In the genomic region with DNA sequence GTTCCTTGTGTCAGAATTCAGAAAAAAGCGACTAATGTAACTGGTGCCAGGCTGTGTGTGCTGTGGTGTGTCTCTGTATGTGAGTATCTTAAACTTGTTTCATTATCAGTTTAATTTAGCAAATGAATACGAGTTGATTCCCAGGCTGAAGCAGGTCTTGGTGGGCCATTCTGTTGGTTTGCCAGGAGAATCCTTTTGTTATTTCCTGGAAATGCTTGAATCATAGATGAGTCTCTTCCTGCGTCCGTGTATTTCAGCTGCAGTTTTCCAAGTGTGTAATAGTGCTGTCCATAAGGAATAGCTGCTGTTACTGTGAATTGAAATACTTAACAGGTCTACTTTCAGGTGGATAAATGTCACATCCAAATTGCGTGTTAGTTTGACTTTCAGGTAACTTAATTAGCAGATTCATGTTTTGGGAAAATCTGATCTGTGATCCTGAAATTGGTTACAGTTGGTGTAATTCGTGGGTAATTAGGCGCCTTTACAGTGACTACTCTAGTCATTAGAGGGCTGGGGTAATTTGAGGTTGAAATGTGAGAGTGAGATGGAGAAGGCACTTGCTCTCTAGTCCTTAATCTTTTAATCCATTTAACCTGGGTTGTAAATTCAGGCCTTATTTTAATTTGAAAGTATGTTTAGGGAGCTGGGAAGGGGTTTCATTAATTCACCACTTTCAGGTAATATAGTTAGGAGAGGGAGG, we compare ENCODE assay signal across 12 cellular contexts. TPM values are rescaled to one million over a fixed set of nuclear protein-coding genes. Genes with fewer than 3 reads are reported as not detected.
DNase-seq lines count a peak whose midpoint lies in the region; ATAC-seq and TF ChIP-seq lines count a peak whose summit lies in the region.
"Had no signal": no experiment of that assay in that cellular context is flagged by ENCODE, and none has a peak within 500 bp of the region (broad histone marks: within the 10 kb centered on the region; RNA-seq: fewer than 3 reads in every experiment).

No MANE protein-coding gene starts in this region.

- no peak for TF ChIP-seq EP300 in ovary (IDR thresholded peaks at IDR 0.05)

- H3K4me2 ChIP-seq in GM23338: peak overlapping the region; percentile 21

- POLR2A ChIA-PET in CD8-positive, alpha-beta T cell (lab: Charles Lee): interaction anchor here (2.2 kb wide), 1 partner anchor 8 kb away, joined by 11 read pairs; no protein-coding TSS in a partner anchor

- no peaks in the 10 kb centered on the region for H3K36me3 ChIP-seq in CD8-positive, alpha-beta T cell (ENCODE audit: insufficient read depth, low read length)
- H3K36me3 ChIP-seq in GM23338 (ENCODE audit: insufficient read depth) (no peaks in the 10 kb centered on the region), lower lobe of right lung (no peaks in the 10 kb centered on the region), ovary (no peaks in the 10 kb centered on the region)

- peak overlapping the region; percentile 78 for H3K4me3 Mint-ChIP-seq in CD8-positive, alpha-beta T cell
- no peak overlapping the region for H3K4me3 Mint-ChIP-seq in GM23338
- H3K4me3 Mint-ChIP-seq in activated T-helper 2 cell treated with anti-CD3 and anti-CD28 coated beads, Interferon-gamma antibody, Interleukin-2, Interleukin-4, amounts not matched to agents 10 μg/mL and 5 μg/mL and 100 μg/mL, durations not matched to agents 14 hours and 24 hours and 36 hours (ENCODE audit: low read depth): peak overlapping the region; percentile 64

- H3K27ac Mint-ChIP-seq in CD8-positive, alpha-beta T cell: peak overlapping the region; percentile 95
- peak overlapping the region; percentile 51 for H3K27ac Mint-ChIP-seq in GM23338
- H3K27ac Mint-ChIP-seq in activated T-helper 2 cell treated with anti-CD3 and anti-CD28 coated beads, Interferon-gamma antibody, Interleukin-2, Interleukin-4, amounts not matched to agents 10 μg/mL and 5 μg/mL and 100 μg/mL, durations not matched to agents 14 hours and 24 hours and 36 hours: peak overlapping the region; percentile 90

- no peaks in the 10 kb centered on the region for H4K20me1 ChIP-seq in GM23338 (replicated peaks; ENCODE audit: insufficient read depth)

- intact Hi-C loops in CD8-positive, alpha-beta T cell (cut with DNase I, micrococcal nuclease): loop anchor here (2.0 to 5.0 kb wide), 5 partner anchors 13 to 82 kb away; no protein-coding TSS in a partner anchor
- intact Hi-C loops in activated T-helper 2 cell treated with anti-CD3 and anti-CD28 coated beads, Interferon-gamma antibody, Interleukin-2, Interleukin-4, amounts not matched to agents 10 μg/mL and 5 μg/mL and 100 μg/mL, durations not matched to agents 14 hours and 24 hours and 36 hours (cut with micrococcal nuclease): loop anchor here (2.0 to 5.0 kb wide), 2 partner anchors 145 to 162 kb away; a partner anchor contains a TSS
- intact Hi-C loops in lower lobe of right lung (cut with DNase I): no loop called here
- intact Hi-C loops in ovary (cut with DNase I): no loop called here

- peaks cover 27% of the 10 kb centered on the region for H3K36me3 Mint-ChIP-seq in CD8-positive, alpha-beta T cell
- no peaks in the 10 kb centered on the region for H3K36me3 Mint-ChIP-seq in GM23338 (ENCODE audit: low read depth)
- peaks cover 26% of the 10 kb centered on the region for H3K36me3 Mint-ChIP-seq in activated T-helper 2 cell treated with anti-CD3 and anti-CD28 coated beads, Interferon-gamma antibody, Interleukin-2, Interleukin-4, amounts not matched to agents 10 μg/mL and 5 μg/mL and 100 μg/mL, durations not matched to agents 14 hours and 24 hours and 36 hours (ENCODE audit: low read depth)

- 83 to 91% (median 89%) methylated on average over 7 of the region's 7 CpGs for WGBS in ovary, 3 donors

- H3K27me3 Mint-ChIP-seq in CD8-positive, alpha-beta T cell (ENCODE audit: low read depth): no peaks in the 10 kb centered on the region
- peaks cover 3% of the 10 kb centered on the region for H3K27me3 Mint-ChIP-seq in GM23338 (ENCODE audit: insufficient read depth, low read depth, poor library complexity)
- no peaks in the 10 kb centered on the region for H3K27me3 Mint-ChIP-seq in activated T-helper 2 cell treated with anti-CD3 and anti-CD28 coated beads, Interferon-gamma antibody, Interleukin-2, Interleukin-4, amounts not matched to agents 10 μg/mL and 5 μg/mL and 100 μg/mL, durations not matched to agents 14 hours and 24 hours and 36 hours (ENCODE audit: low read depth)

- H3K4me1 ChIP-seq in CD8-positive, alpha-beta T cell (ENCODE audit: insufficient read depth, low read length): peaks cover 93% of the 10 kb centered on the region
- peaks cover 65% of the 10 kb centered on the region for H3K4me1 ChIP-seq in GM23338 (ENCODE audit: insufficient read depth)
- H3K4me1 ChIP-seq in lower lobe of right lung: peaks cover 46% of the 10 kb centered on the region
- peaks cover 12% of the 10 kb centered on the region for H3K4me1 ChIP-seq in ovary (ENCODE audit: insufficient read depth)

- no peak for ATAC-seq in CD8-positive, alpha-beta T cell
- no peak for ATAC-seq in GM23338
- ATAC-seq in lower lobe of right lung: no peak

- CTCF ChIA-PET in CD8-positive, alpha-beta T cell (lab: Charles Lee): interaction anchor here (1.1 to 4.8 kb wide), 3 partner anchors 23 to 362 kb away, joined by 3 to 26 read pairs (median 6); a partner anchor contains a TSS

- no peak for TF ChIP-seq CTCF in CD8-positive, alpha-beta T cell (IDR thresholded peaks at IDR 0.05)
- no peak for TF ChIP-seq CTCF in GM23338 (conservative IDR thresholded peaks at IDR 0.05; ENCODE audit: low read depth in 2 of 2)
- TF ChIP-seq CTCF in lower lobe of right lung (IDR thresholded peaks at IDR 0.05): no peak
- TF ChIP-seq CTCF in ovary (IDR thresholded peaks at IDR 0.05): no peak

- peaks cover 91% of the 10 kb centered on the region for H3K4me1 Mint-ChIP-seq in CD8-positive, alpha-beta T cell (ENCODE audit: low read depth)
- peaks cover 65% of the 10 kb centered on the region for H3K4me1 Mint-ChIP-seq in GM23338
- peaks cover 67% of the 10 kb centered on the region for H3K4me1 Mint-ChIP-seq in activated T-helper 2 cell treated with anti-CD3 and anti-CD28 coated beads, Interferon-gamma antibody, Interleukin-2, Interleukin-4, amounts not matched to agents 10 μg/mL and 5 μg/mL and 100 μg/mL, durations not matched to agents 14 hours and 24 hours and 36 hours (ENCODE audit: low read depth)

- H2AFZ ChIP-seq in GM23338: no peak overlapping the region

- peak overlapping the region; percentile 57 for H3K4me3 ChIP-seq in CD8-positive, alpha-beta T cell (ENCODE audit: low read depth, low read length)
- H3K4me3 ChIP-seq in GM23338 (no peak overlapping the region), lower lobe of right lung (no peak overlapping the region), ovary (no peak overlapping the region)

- no peaks in the 10 kb centered on the region for H3K9me2 ChIP-seq in GM23338 (ENCODE audit: insufficient read depth)

- 0 out of 2 replicates have a peak, but pooled peaks cover 7% of the 10 kb centered on the region for H3F3A ChIP-seq in GM23338 (replicated peaks; ENCODE audit: low read depth)

- peaks cover 80% of the 10 kb centered on the region for H3K79me2 ChIP-seq in GM23338 (replicated peaks; ENCODE audit: insufficient read depth)

- no peaks in the 10 kb centered on the region for H3K27me3 ChIP-seq in CD8-positive, alpha-beta T cell (ENCODE audit: insufficient read depth, low read length)
- H3K27me3 ChIP-seq in GM23338 (ENCODE audit: insufficient read depth) (no peaks in the 10 kb centered on the region), lower lobe of right lung (ENCODE audit: low read depth) (no peaks in the 10 kb centered on the region), ovary (no peaks in the 10 kb centered on the region)

- no peak overlapping the region for H3K27ac ChIP-seq in CD8-positive, alpha-beta T cell (ENCODE audit: low read depth, low read length)
- H3K27ac ChIP-seq in GM23338 (ENCODE audit: low read depth) (peak overlapping the region; percentile 88; the same call in 1 of the 2 replicates), lower lobe of right lung (peak overlapping the region; percentile 81), ovary (no peak overlapping the region)

- H3K9me3 ChIP-seq in CD8-positive, alpha-beta T cell (ENCODE audit: low read length): no peaks in the 10 kb centered on the region
- H3K9me3 ChIP-seq in lower lobe of right lung (no peaks in the 10 kb centered on the region), ovary (no peaks in the 10 kb centered on the region)

- TF ChIP-seq POLR2A in ovary (IDR thresholded peaks at IDR 0.05): no peak

- no peaks in the 10 kb centered on the region for H3K9me3 Mint-ChIP-seq in CD8-positive, alpha-beta T cell
- H3K9me3 Mint-ChIP-seq in GM23338: no peaks in the 10 kb centered on the region
- H3K9me3 Mint-ChIP-seq in activated T-helper 2 cell treated with anti-CD3 and anti-CD28 coated beads, Interferon-gamma antibody, Interleukin-2, Interleukin-4, amounts not matched to agents 10 μg/mL and 5 μg/mL and 100 μg/mL, durations not matched to agents 14 hours and 24 hours and 36 hours: no peaks in the 10 kb centered on the region

- DNase-seq in CD8-positive, alpha-beta T cell: no peak
- DNase-seq in GM23338 (ENCODE audit: low spot score) (no peak), lower lobe of right lung (no peak), ovary (no peak), 8988T (no peak), cerebellar nuclear complex (lab: John Stamatoyannopoulos, UW) (no peak), ureter (ENCODE audit: low spot score) (no peak)
- DNase-seq in activated T-helper 2 cell treated with anti-CD3 and anti-CD28 coated beads, Interferon-gamma antibody, Interleukin-2, Interleukin-4, amounts not matched to agents 10 μg/mL and 5 μg/mL and 100 μg/mL, durations not matched to agents 14 hours and 24 hours and 36 hours (ENCODE audit: low spot score): no peak
- DNase-seq: DMS53, NCI-H1694, nucleus accumbens, SHP77 had no signal

RNA-seq across cellular contexts. Expression of a gene that starts 23.8 kb away (rescaled TPM):
- total RNA-seq in CD8-positive, alpha-beta T cell: 10 to 100 TPM; 80.8 to 83.1 TPM
- total RNA-seq in GM23338 (2014; rRNA removed; shearing (Covaris generic)): 32.2 and 35.0 TPM in 2 replicates
- polyA plus RNA-seq in GM23338 (2016; fragmentation: Nextera tagmentation; extraction: Ambion mirVana) (11.1 TPM in 2 replicates), ovary (10 to 100 TPM in 1 of 2 donors, 1 to 10 TPM in 1; 3.6 to 18.4 TPM)
- 28.1 and 29.7 TPM in 2 replicates for total RNA-seq in activated T-helper 2 cell treated with anti-CD3 and anti-CD28 coated beads, Interferon-gamma antibody, Interleukin-2, Interleukin-4, amounts not matched to agents 10 μg/mL and 5 μg/mL and 100 μg/mL, durations not matched to agents 14 hours and 24 hours and 36 hours
- total RNA-seq in lower lobe of right lung (21.7 TPM), ovary (10 to 100 TPM in 5 of 7 donors, 1 to 10 TPM in 2; 7.7 to 13.1 (median 10.7) TPM), ureter (12.1 TPM)

Comparison
In these comparisons a context has a peak if more than half of its experiments do, and no peak if none do; other contexts are left out.
1. H3K27ac ChIP-seq: peak in GM23338 (single experiment) and lower lobe of right lung (single experiment); none in CD8-positive, alpha-beta T cell (single experiment) and ovary (0 of 2).
2. intact Hi-C loops: an anchor here in CD8-positive, alpha-beta T cell (2.0 to 5.0 kb wide) and activated T-helper 2 cell treated with anti-CD3 and anti-CD28 coated beads, Interferon-gamma antibody, Interleukin-2, Interleukin-4, amounts not matched to agents 10 μg/mL and 5 μg/mL and 100 μg/mL, durations not matched to agents 14 hours and 24 hours and 36 hours (2.0 to 5.0 kb wide); none called in lower lobe of right lung and ovary.
3. Peak in every context shown above with its lines, with median percentiles within 50 percentile points of each other: H3K27ac Mint-ChIP-seq.